Comparison of ENCODE assay signal across 9 cellular contexts in genomic region chr10:50470798-50471582, GRCh38.
DNase-seq lines count a peak whose midpoint lies in the region; ATAC-seq, FAIRE-seq and TF ChIP-seq lines count a peak whose summit lies in the region.
"Had no signal": no experiment of that assay in that cellular context is flagged by ENCODE, and none has a peak within 500 bp of the region (broad histone marks: within the 10 kb centered on the region; RNA-seq: fewer than 3 reads in every experiment).

No MANE protein-coding gene starts in this region.

- H3K4me3 Mint-ChIP-seq in GM23338 (peak overlapping the region; percentile 52), astrocyte (ENCODE audit: unreplicated experiment) (no peak overlapping the region)

- H2AFZ ChIP-seq in GM23338 (no peak overlapping the region), astrocyte (ENCODE audit: low read depth, low read length) (no peak overlapping the region)

- no peaks in the 10 kb centered on the region; the same call in 1 of the 2 replicates for H3K9me2 ChIP-seq in GM23338 (ENCODE audit: insufficient read depth)

- H3K27ac ChIP-seq in GM23338 (ENCODE audit: low read depth): peak overlapping the region; percentile 86
- no peak overlapping the region for H3K27ac ChIP-seq in astrocyte (ENCODE audit: low read depth, low read length)

- in situ Hi-C loops in ACHN (cut with HindIII; ENCODE audit: low pct_ligation_motif_present, low pct_unique_long_range_greater_than_20kb, low sequenced_read_pairs): no loop called here

- H3K27ac Mint-ChIP-seq in GM23338 (peak overlapping the region; percentile 98), astrocyte (ENCODE audit: unreplicated experiment) (no peak overlapping the region)

- TF ChIP-seq CTCF in GM23338 (conservative IDR thresholded peaks at IDR 0.05; ENCODE audit: low read depth in 2 of 2) (no peak), astrocyte (IDR thresholded peaks at IDR 0.05; ENCODE audit: insufficient read depth, low read depth, low read length) (no peak)

- H3K27me3 ChIP-seq in GM23338 (ENCODE audit: insufficient read depth): no peaks in the 10 kb centered on the region
- H3K27me3 ChIP-seq in astrocyte (ENCODE audit: insufficient read depth, low read length): no peaks in the 10 kb centered on the region

- H3K4me3 ChIP-seq in GM23338 (peak overlapping the region; percentile 6; the same call in 1 of the 2 replicates), astrocyte (ENCODE audit: insufficient read depth, low read depth, low read length) (no peak overlapping the region)

- H3K27me3 Mint-ChIP-seq in GM23338 (ENCODE audit: insufficient read depth, low read depth, poor library complexity) (no peaks in the 10 kb centered on the region), astrocyte (ENCODE audit: low read depth, unreplicated experiment) (no peaks in the 10 kb centered on the region)

- H3K79me2 ChIP-seq in GM23338 (replicated peaks; ENCODE audit: insufficient read depth) (peaks cover 12% of the 10 kb centered on the region), astrocyte (ENCODE audit: insufficient read depth, low read length) (no peaks in the 10 kb centered on the region)

- peaks cover 48% of the 10 kb centered on the region for H3K4me1 Mint-ChIP-seq in GM23338
- H3K4me1 Mint-ChIP-seq in astrocyte (ENCODE audit: low read depth, unreplicated experiment): peaks cover 20% of the 10 kb centered on the region

- DNase-seq in ACHN (peak; percentile 75), GM23338 (ENCODE audit: low spot score) (peak; percentile 78), astrocyte (ENCODE audit: low read depth) (peak; percentile 86), left colon (no peak), Kasumi-1 (lab: John Stamatoyannopoulos, UW) (no peak), posterior cingulate gyrus (no peak), head of caudate nucleus (no peak), mucosa of gallbladder (ENCODE audit: low spot score) (no peak)
- DNase-seq: stimulated activated CD4-positive, alpha-beta T cell treated with anti-CD3 and anti-CD28 coated beads, Interleukin-12 subunit alpha, Interleukin-12 subunit beta, amount 100 ng/mL, for 4 hours had no signal

- FAIRE-seq in astrocyte (lab: Jason Lieb, UNC): peak; percentile 34

- H3K36me3 ChIP-seq in GM23338 (ENCODE audit: insufficient read depth): no peaks in the 10 kb centered on the region
- no peaks in the 10 kb centered on the region for H3K36me3 ChIP-seq in astrocyte (ENCODE audit: insufficient read depth, low read length)

- H3K4me2 ChIP-seq in GM23338: peak overlapping the region; percentile 66
- peak overlapping the region; percentile 41 for H3K4me2 ChIP-seq in astrocyte (ENCODE audit: low read length)

- H3F3A ChIP-seq in GM23338 (replicated peaks; ENCODE audit: low read depth): no peaks in the 10 kb centered on the region

- H3K9me3 ChIP-seq in astrocyte (ENCODE audit: insufficient read depth, low read depth, low read length): no peaks in the 10 kb centered on the region

- H4K20me1 ChIP-seq in GM23338 (replicated peaks; ENCODE audit: insufficient read depth) (no peaks in the 10 kb centered on the region), astrocyte (ENCODE audit: insufficient read depth, low read length) (no peaks in the 10 kb centered on the region)

- H3K9ac ChIP-seq in astrocyte (ENCODE audit: low read length): no peak overlapping the region

- ATAC-seq in GM23338 (peak; percentile 86), left colon (peak; percentile 75)

- H3K36me3 Mint-ChIP-seq in GM23338 (ENCODE audit: low read depth): peaks cover under 1% of the 10 kb centered on the region; the same call in 1 of the 3 replicates
- H3K36me3 Mint-ChIP-seq in astrocyte (ENCODE audit: low read depth, unreplicated experiment): no peaks in the 10 kb centered on the region

- peaks cover under 1% of the 10 kb centered on the region; the same call in 1 of the 3 replicates for H3K9me3 Mint-ChIP-seq in GM23338
- H3K9me3 Mint-ChIP-seq in astrocyte (ENCODE audit: unreplicated experiment): no peaks in the 10 kb centered on the region

- peaks cover 35% of the 10 kb centered on the region for H3K4me1 ChIP-seq in GM23338 (ENCODE audit: insufficient read depth)
- H3K4me1 ChIP-seq in astrocyte (ENCODE audit: insufficient read depth, low read length): peaks cover 17% of the 10 kb centered on the region

- intact Hi-C loops in left colon (cut with DNase I, micrococcal nuclease) (no loop called here), posterior cingulate gyrus (cut with DNase I) (no loop called here), head of caudate nucleus (cut with DNase I) (no loop called here)

TF ChIP-seq in GM23338, 12 proteins besides CTCF, POLR2A, EP300 and RAD21 (continues in another document):
- TF ChIP-seq ETS1 (IDR thresholded peaks at IDR 0.05) (no peak), EZH2phosphoT487 (IDR thresholded peaks at IDR 0.05; ENCODE audit: unreplicated experiment) (no peak), ZNF331 (CRISPR knock-in tag; IDR thresholded peaks at IDR 0.05; ENCODE audit: low read depth) (no peak), NANOG (IDR thresholded peaks at IDR 0.05; ENCODE audit: borderline replicate concordance) (no peak), EZH2 (IDR thresholded peaks at IDR 0.05; ENCODE audit: low read depth, unreplicated experiment) (no peak), JUNB (IDR thresholded peaks at IDR 0.05; ENCODE audit: unreplicated experiment) (no peak), ZNF114 (CRISPR knock-in tag; IDR thresholded peaks at IDR 0.05) (no peak), CREB1 (CRISPR knock-in tag; IDR thresholded peaks at IDR 0.05; ENCODE audit: low read depth) (no peak)
- TF ChIP-seq, protein P1, sequence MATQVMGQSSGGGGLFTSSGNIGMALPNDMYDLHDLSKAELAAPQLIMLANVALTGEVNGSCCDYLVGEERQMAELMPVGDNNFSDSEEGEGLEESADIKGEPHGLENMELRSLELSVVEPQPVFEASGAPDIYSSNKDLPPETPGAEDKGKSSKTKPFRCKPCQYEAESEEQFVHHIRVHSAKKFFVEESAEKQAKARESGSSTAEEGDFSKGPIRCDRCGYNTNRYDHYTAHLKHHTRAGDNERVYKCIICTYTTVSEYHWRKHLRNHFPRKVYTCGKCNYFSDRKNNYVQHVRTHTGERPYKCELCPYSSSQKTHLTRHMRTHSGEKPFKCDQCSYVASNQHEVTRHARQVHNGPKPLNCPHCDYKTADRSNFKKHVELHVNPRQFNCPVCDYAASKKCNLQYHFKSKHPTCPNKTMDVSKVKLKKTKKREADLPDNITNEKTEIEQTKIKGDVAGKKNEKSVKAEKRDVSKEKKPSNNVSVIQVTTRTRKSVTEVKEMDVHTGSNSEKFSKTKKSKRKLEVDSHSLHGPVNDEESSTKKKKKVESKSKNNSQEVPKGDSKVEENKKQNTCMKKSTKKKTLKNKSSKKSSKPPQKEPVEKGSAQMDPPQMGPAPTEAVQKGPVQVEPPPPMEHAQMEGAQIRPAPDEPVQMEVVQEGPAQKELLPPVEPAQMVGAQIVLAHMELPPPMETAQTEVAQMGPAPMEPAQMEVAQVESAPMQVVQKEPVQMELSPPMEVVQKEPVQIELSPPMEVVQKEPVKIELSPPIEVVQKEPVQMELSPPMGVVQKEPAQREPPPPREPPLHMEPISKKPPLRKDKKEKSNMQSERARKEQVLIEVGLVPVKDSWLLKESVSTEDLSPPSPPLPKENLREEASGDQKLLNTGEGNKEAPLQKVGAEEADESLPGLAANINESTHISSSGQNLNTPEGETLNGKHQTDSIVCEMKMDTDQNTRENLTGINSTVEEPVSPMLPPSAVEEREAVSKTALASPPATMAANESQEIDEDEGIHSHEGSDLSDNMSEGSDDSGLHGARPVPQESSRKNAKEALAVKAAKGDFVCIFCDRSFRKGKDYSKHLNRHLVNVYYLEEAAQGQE (IDR thresholded peaks at IDR 0.05; ENCODE audit: unreplicated experiment): no peak

Comparison
In these comparisons a context has a peak if more than half of its experiments do, and no peak if none do; other contexts are left out.
1. DNase-seq: peak in ACHN (single experiment), GM23338 (single experiment) and astrocyte (single experiment); none in left colon (0 of 2), Kasumi-1 (0 of 2), posterior cingulate gyrus (0 of 10), head of caudate nucleus (0 of 42) and mucosa of gallbladder (single experiment).